ENCODE assay signal across 1 cellular context in the genomic region with DNA sequence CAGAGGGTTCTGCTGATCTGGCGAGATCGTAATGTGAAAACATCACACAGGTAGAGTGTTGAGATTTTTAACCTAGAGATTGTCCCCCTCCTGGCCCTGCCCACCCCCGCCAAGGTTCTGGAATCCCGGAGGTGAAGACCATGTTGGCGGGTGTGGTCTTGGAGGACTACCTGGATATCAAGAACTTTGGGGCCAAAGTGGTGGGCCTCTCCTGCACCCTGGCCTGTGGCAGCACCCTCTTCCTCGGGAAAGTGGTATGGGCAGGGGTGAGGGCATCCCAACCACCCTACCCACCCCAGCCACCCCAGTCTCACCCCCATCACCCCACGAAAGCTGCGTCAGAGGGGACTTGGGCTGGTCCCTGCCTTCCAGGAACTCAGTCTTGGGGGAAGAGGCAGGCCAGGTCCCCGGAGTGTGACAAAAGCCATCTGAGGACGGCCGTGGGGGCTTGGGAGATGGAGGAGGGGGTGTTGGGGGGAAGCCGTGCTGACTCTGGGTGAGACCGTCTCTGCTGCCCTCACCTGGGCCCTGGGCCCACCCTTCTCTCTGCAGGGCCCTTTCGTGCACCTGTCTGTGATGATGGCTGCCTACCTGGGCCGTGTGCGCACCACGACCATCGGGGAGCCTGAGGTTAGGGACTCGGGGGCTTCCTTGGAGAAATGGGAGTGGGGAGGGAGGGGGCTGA.
TF ChIP-seq lines count a peak whose summit lies in the region.

No MANE protein-coding gene starts in this region.

TF ChIP-seq in HEK293, 187 proteins besides CTCF, POLR2A, EP300 and RAD21:
- no peak for TF ChIP-seq ZSCAN4 (tag by site-specific recombination; IDR thresholded peaks at IDR 0.05)
- TF ChIP-seq ZNF37A (tag by site-specific recombination; IDR thresholded peaks at IDR 0.05): no peak
- TF ChIP-seq, protein P1, sequence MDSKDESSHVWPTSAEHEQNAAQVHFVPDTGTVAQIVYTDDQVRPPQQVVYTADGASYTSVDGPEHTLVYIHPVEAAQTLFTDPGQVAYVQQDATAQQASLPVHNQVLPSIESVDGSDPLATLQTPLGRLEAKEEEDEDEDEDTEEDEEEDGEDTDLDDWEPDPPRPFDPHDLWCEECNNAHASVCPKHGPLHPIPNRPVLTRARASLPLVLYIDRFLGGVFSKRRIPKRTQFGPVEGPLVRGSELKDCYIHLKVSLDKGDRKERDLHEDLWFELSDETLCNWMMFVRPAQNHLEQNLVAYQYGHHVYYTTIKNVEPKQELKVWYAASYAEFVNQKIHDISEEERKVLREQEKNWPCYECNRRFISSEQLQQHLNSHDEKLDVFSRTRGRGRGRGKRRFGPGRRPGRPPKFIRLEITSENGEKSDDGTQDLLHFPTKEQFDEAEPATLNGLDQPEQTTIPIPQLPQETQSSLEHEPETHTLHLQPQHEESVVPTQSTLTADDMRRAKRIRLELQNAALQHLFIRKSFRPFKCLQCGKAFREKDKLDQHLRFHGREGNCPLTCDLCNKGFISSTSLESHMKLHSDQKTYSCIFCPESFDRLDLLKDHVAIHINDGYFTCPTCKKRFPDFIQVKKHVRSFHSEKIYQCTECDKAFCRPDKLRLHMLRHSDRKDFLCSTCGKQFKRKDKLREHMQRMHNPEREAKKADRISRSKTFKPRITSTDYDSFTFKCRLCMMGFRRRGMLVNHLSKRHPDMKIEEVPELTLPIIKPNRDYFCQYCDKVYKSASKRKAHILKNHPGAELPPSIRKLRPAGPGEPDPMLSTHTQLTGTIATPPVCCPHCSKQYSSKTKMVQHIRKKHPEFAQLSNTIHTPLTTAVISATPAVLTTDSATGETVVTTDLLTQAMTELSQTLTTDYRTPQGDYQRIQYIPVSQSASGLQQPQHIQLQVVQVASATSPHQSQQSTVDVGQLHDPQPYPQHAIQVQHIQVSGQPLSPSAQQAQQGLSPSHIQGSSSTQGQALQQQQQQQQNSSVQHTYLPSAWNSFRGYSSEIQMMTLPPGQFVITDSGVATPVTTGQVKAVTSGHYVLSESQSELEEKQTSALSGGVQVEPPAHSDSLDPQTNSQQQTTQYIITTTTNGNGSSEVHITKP (tag by site-specific recombination; IDR thresholded peaks at IDR 0.05): peak; percentile 67
